Comparison of ENCODE assay signal across 1 cellular context in genomic region chr6:68653706-68654089, GRCh38.
TF ChIP-seq lines count a peak whose summit lies in the region.

No MANE protein-coding gene starts in this region.

TF ChIP-seq in K562, 482 proteins besides CTCF, POLR2A, EP300 and RAD21 (continued from another document):
- TF ChIP-seq CHD7 (IDR thresholded peaks at IDR 0.05; ENCODE audit: low read depth, low read length) (no peak), RFX1 (IDR thresholded peaks at IDR 0.05) (no peak), ZNF512 (tag; IDR thresholded peaks at IDR 0.05) (peak; percentile 76), RB1 (IDR thresholded peaks at IDR 0.05; ENCODE audit: low read depth) (no peak), ZKSCAN3 (CRISPR knock-in tag; IDR thresholded peaks at IDR 0.05) (no peak), THRAP3 (IDR thresholded peaks at IDR 0.05; ENCODE audit: borderline replicate concordance) (peak; percentile 43; the same call in 1 of the 2 replicates), CBX8 (IDR thresholded peaks at IDR 0.05; ENCODE audit: borderline replicate concordance, extremely low read depth, low read depth, low read length, poor library complexity, severe bottlenecking) (no peak), TAF9B (IDR thresholded peaks at IDR 0.05; ENCODE audit: partially characterized antibody) (peak; percentile 2), TAF15 (IDR thresholded peaks at IDR 0.05; ENCODE audit: low read depth, low read length) (no peak), ZNF609 (CRISPR knock-in tag; IDR thresholded peaks at IDR 0.05; ENCODE audit: borderline replicate concordance) (no peak), CBFA2T3 (IDR thresholded peaks at IDR 0.05) (no peak), SOX6 (IDR thresholded peaks at IDR 0.05) (no peak)
TF ChIP-seq in K562: peak in this region for 12.
